Comparison of ENCODE assay signal across 17 cellular contexts in genomic region chr3:171776411-171776810, GRCh38. TPM values are rescaled to one million over a fixed set of nuclear protein-coding genes. Genes with fewer than 3 reads are reported as not detected.
DNase-seq lines count a peak whose midpoint lies in the region; ATAC-seq, FAIRE-seq and TF ChIP-seq lines count a peak whose summit lies in the region.
"Had no signal": no experiment of that assay in that cellular context is flagged by ENCODE, and none has a peak within 500 bp of the region (broad histone marks: within the 10 kb centered on the region; RNA-seq: fewer than 3 reads in every experiment).

No MANE protein-coding gene starts in this region.

- H3K79me2 ChIP-seq in HepG2 (ENCODE audit: insufficient read depth, low read length): peaks cover 90% of the 10 kb centered on the region

- FAIRE-seq in HepG2 (lab: Jason Lieb, UNC): no peak
- FAIRE-seq: G401.6 had no signal

- TF ChIP-seq CTCF in HepG2 (CRISPR knock-in tag; IDR thresholded peaks at IDR 0.05) (no peak), right lobe of liver (IDR thresholded peaks at IDR 0.05) (no peak)

- H3K27me3 ChIP-seq in HepG2 (ENCODE audit: control insufficient read depth in 1 of 2, insufficient read depth in 2 of 2, low read length in 2 of 2) (no peaks in the 10 kb centered on the region), right lobe of liver (no peaks in the 10 kb centered on the region)

- H3K4me3 ChIP-seq in HepG2 (replicated peaks in 1 of 3; ENCODE audit: insufficient read depth in 1 of 3, low read depth in 2 of 3, low read length in 3 of 3) (no peak overlapping the region), right lobe of liver (no peak overlapping the region)
- H3K4me3 ChIP-seq: left ventricle myocardium inferior had no signal

- in situ Hi-C loops in HepG2 (cut with HindIII; ENCODE audit: extremely low pct_ligation_motif_present, low pct_unique_long_range_greater_than_20kb): no loop called here

- H3K36me3 ChIP-seq in HepG2 (replicated peaks in 1 of 2; ENCODE audit: control insufficient read depth in 1 of 2, insufficient read depth in 2 of 2, low read length in 2 of 2): peaks cover 6% of the 10 kb centered on the region in 2 experiments; a peak in 3 of 5 replicates
- no peaks in the 10 kb centered on the region for H3K36me3 ChIP-seq in right lobe of liver
- H3K36me3 ChIP-seq: left ventricle myocardium inferior had no signal

- no peak for TF ChIP-seq RAD21 in HepG2 (CRISPR knock-in tag; IDR thresholded peaks at IDR 0.05)

- ATAC-seq in HepG2: no peak
- no peak for ATAC-seq in right lobe of liver
- ATAC-seq in GM19351 (IDR thresholded peaks at IDR 0.05; ENCODE audit: unreplicated experiment): no peak
- no peak for ATAC-seq in HG02884 (IDR thresholded peaks at IDR 0.05; ENCODE audit: unreplicated experiment)
- ATAC-seq: right cardiac atrium; stimulated activated effector memory CD8-positive, alpha-beta T cell treated with anti-CD3 and anti-CD28 coated beads, Interleukin-12 subunit alpha, Interleukin-12 subunit beta, amount 100 ng/mL, for 72 hours had no signal

- H3K4me2 ChIP-seq in HepG2 (ENCODE audit: low read depth, low read length): no peak overlapping the region

- no peak overlapping the region for H3K27ac ChIP-seq in HepG2 (ENCODE audit: extremely low read length, insufficient read depth, low read length)
- no peak overlapping the region for H3K27ac ChIP-seq in right lobe of liver

- DNase-seq in HepG2 (ENCODE audit: low spot score) (peak; percentile 36), right lobe of liver (no peak), anterior cingulate cortex (lab: John Stamatoyannopoulos, UW) (peak in 30 of 58 donors; percentile 10 to 85 (median 35)), lung microvascular endothelial cell (ENCODE audit: low read depth in 2 of 2) (peak; percentile 47 to 79), HuH-7.5 (ENCODE audit: low spot score) (no peak), Kasumi-1 (lab: John Stamatoyannopoulos, UW) (no peak)
- DNase-seq: activated CD4-positive, alpha-beta T cell treated with anti-CD3 and anti-CD28 coated beads, Interleukin-2, amount 50 U/mL, for 4 hours; cortex of kidney; left ventricle myocardium inferior; NCI-H82; right cardiac atrium; SIG-M5; stimulated activated CD4-positive, alpha-beta T cell treated with anti-CD3 and anti-CD28 coated beads, Interleukin-4, amount 100 ng/mL, for 1 hour had no signal

- H4K20me1 ChIP-seq in HepG2 (ENCODE audit: insufficient read depth, low read length): peaks cover 52% of the 10 kb centered on the region

- no TSS peak for BruUV-seq in HepG2 (replicated peaks; lab: Mats Ljungman, UMichigan)

- TF ChIP-seq EP300 in HepG2 (IDR thresholded peaks at IDR 0.05; ENCODE audit: low read depth in 2 of 2, low read length in 2 of 2): no peak
- TF ChIP-seq EP300 in HepG2 (CRISPR knock-in tag; IDR thresholded peaks at IDR 0.05; ENCODE audit: borderline replicate concordance): no peak

- 96% methylated on average over 3 of the region's 3 CpGs for WGBS in HepG2 (ENCODE audit: low lambda C conversion rate)
- WGBS in right lobe of liver (ENCODE audit: insufficient coverage, low coverage, low lambda C conversion rate, missing lambda C conversion rate): 74% methylated on average over 3 of the region's 3 CpGs

- intact Hi-C loops in HepG2 (cut with micrococcal nuclease; ENCODE audit: unreplicated experiment) (loop anchor here (10.0 kb wide), 1 partner anchor 72 kb away; no protein-coding TSS in a partner anchor), right lobe of liver (cut with DNase I) (loop anchor here in 1 of 2 donors (10.0 kb wide), 1 partner anchor 132 kb away; no protein-coding TSS in a partner anchor)

- POLR2A ChIA-PET in HepG2 (lab: Yijun Ruan, JAX): interaction anchor here (1.3 kb wide), 1 partner anchor 53 kb away, joined by 3 read pairs; no protein-coding TSS in a partner anchor

- no peak overlapping the region for H2AFZ ChIP-seq in HepG2 (ENCODE audit: low read length)

- H3K4me1 ChIP-seq in HepG2 (ENCODE audit: insufficient read depth, low read length): peaks cover 54% of the 10 kb centered on the region
- H3K4me1 ChIP-seq in right lobe of liver: peaks cover 0 to 11% (median 2%) of the 10 kb centered on the region in 4 donors

- CTCF ChIA-PET in HepG2 (lab: Yijun Ruan, JAX; ENCODE audit: low intra/inter-chr PET ratio, low total read pairs): no interaction called here

- TF ChIP-seq POLR2A in HepG2 (IDR thresholded peaks at IDR 0.05; ENCODE audit: insufficient read depth in 1 of 2, low read depth in 2 of 2, low read length in 2 of 2) (no peak), right lobe of liver (IDR thresholded peaks at IDR 0.05) (no peak)

- no peak overlapping the region for H3K9ac ChIP-seq in HepG2 (ENCODE audit: insufficient read depth, low read depth, low read length)

- H3K9me3 ChIP-seq in HepG2 (ENCODE audit: low read length) (no peaks in the 10 kb centered on the region), right lobe of liver (no peaks in the 10 kb centered on the region)
- H3K9me3 ChIP-seq: left ventricle myocardium inferior had no signal

TF ChIP-seq in HepG2, 621 proteins besides CTCF, POLR2A, EP300 and RAD21:
- TF ChIP-seq ZNF891 (CRISPR knock-in tag; IDR thresholded peaks at IDR 0.05) (no peak), ZNF841 (CRISPR knock-in tag; IDR thresholded peaks at IDR 0.05; ENCODE audit: borderline replicate concordance) (no peak), SP140L (CRISPR knock-in tag; IDR thresholded peaks at IDR 0.05; ENCODE audit: borderline replicate concordance) (no peak), ISX (CRISPR knock-in tag; conservative IDR thresholded peaks at IDR 0.05) (no peak), TOE1 (CRISPR knock-in tag; IDR thresholded peaks at IDR 0.05) (no peak), MLX (CRISPR knock-in tag; IDR thresholded peaks at IDR 0.05) (no peak), ASH2L (IDR thresholded peaks at IDR 0.05; ENCODE audit: insufficient read length, low read depth, low read length) (no peak), ZFP36L1 (CRISPR knock-in tag; IDR thresholded peaks at IDR 0.05) (no peak), ZNF747 (CRISPR knock-in tag; IDR thresholded peaks at IDR 0.05; ENCODE audit: borderline replicate concordance) (no peak), DBP (CRISPR knock-in tag; IDR thresholded peaks at IDR 0.05; ENCODE audit: not compliant biosample characterization) (no peak), CCDC6 (CRISPR knock-in tag; IDR thresholded peaks at IDR 0.05) (no peak), ZNF431 (CRISPR knock-in tag; IDR thresholded peaks at IDR 0.05; ENCODE audit: borderline replicate concordance, low read depth) (no peak), IRX3 (CRISPR knock-in tag; IDR thresholded peaks at IDR 0.05; ENCODE audit: borderline replicate concordance, low read depth) (no peak)
TF ChIP-seq in HepG2: peak in this region for 0.

RNA-seq across cellular contexts. Expression of gene PLD1, which starts 33.9 kb away (rescaled TPM):
- total RNA-seq in HepG2 (2016; rRNA removed; fragmentation: Illumina TruSeq; extraction: Trizol): 27.1 and 33.6 TPM in 2 replicates
- total RNA-seq in HepG2 (2016; cell fraction: cytosol; rRNA removed; fragmentation: Illumina TruSeq; extraction: Trizol; ENCODE audit: low read depth): 12.6 and 14.9 TPM in 2 replicates
- 28.7 and 35.7 TPM in 2 replicates for total RNA-seq in HepG2 (2016; cell fraction: insoluble cytoplasmic fraction; rRNA removed; fragmentation: Illumina TruSeq; extraction: Trizol)
- total RNA-seq in HepG2 (2016; cell fraction: membrane; rRNA removed; fragmentation: Illumina TruSeq; extraction: Trizol): 12.9 and 13.9 TPM in 2 replicates
- 61.9 and 62.3 TPM in 2 replicates for total RNA-seq in HepG2 (2016; cell fraction: nucleus; rRNA removed; fragmentation: Illumina TruSeq; extraction: Trizol)
- polyA plus RNA-seq in HepG2 (2011; rRNA removed): 50.3 and 59.4 TPM in 2 replicates
- 28.6 and 41.2 TPM in 2 replicates for polyA plus RNA-seq in HepG2 (2011; cell fraction: cytosol; rRNA removed)
- polyA plus RNA-seq in HepG2 (2011; cell fraction: nucleus; rRNA removed): 71.6 and 77.3 TPM in 2 replicates
- polyA plus RNA-seq in HepG2 (2012): 41.8 and 49.9 TPM in 2 replicates
- 3.8 and 4.4 TPM in 2 replicates for polyA plus RNA-seq in HepG2 (2016; cell fraction: cytosol; fragmentation: Illumina TruSeq; extraction: Trizol; ENCODE audit: low read depth)
- 25.0 and 25.2 TPM in 2 replicates for polyA plus RNA-seq in HepG2 (2016; cell fraction: insoluble cytoplasmic fraction; fragmentation: Illumina TruSeq; extraction: Trizol; ENCODE audit: low read depth)
- 6.2 and 6.8 TPM in 2 replicates for polyA plus RNA-seq in HepG2 (2016; cell fraction: membrane; fragmentation: Illumina TruSeq; extraction: Trizol; ENCODE audit: low read depth)
- polyA plus RNA-seq in HepG2 (2016; cell fraction: nucleus; fragmentation: Illumina TruSeq; extraction: Trizol; ENCODE audit: insufficient read depth, low read depth): 33.1 and 33.7 TPM in 2 replicates
- 21.7 and 144 TPM in 2 replicates for polyA minus RNA-seq in HepG2 (2011; rRNA and poly(A)+ RNA removed; ENCODE audit: low replicate concordance)
- polyA minus RNA-seq in HepG2 (2011; cell fraction: cytosol; rRNA and poly(A)+ RNA removed): 63.4 and 75.3 TPM in 2 replicates
- polyA minus RNA-seq in HepG2 (2011; cell fraction: nucleus; rRNA and poly(A)+ RNA removed): 391 and 460 TPM in 2 replicates
- total RNA-seq in right lobe of liver: 10 to 100 TPM; 13.3 to 29.9 (median 18.5) TPM
- total RNA-seq in lung microvascular endothelial cell: 52.2 and 62.1 TPM in 2 replicates

Comparison
In these comparisons a context has a peak if more than half of its experiments do, and no peak if none do; other contexts are left out.
1. DNase-seq: peak in HepG2 (single experiment), anterior cingulate cortex (30 of 58) and lung microvascular endothelial cell (2 of 2); none in right lobe of liver (0 of 3), HuH-7.5 (single experiment) and Kasumi-1 (0 of 2).